8 cellular contexts compared by ENCODE assay signal in the genomic region with DNA sequence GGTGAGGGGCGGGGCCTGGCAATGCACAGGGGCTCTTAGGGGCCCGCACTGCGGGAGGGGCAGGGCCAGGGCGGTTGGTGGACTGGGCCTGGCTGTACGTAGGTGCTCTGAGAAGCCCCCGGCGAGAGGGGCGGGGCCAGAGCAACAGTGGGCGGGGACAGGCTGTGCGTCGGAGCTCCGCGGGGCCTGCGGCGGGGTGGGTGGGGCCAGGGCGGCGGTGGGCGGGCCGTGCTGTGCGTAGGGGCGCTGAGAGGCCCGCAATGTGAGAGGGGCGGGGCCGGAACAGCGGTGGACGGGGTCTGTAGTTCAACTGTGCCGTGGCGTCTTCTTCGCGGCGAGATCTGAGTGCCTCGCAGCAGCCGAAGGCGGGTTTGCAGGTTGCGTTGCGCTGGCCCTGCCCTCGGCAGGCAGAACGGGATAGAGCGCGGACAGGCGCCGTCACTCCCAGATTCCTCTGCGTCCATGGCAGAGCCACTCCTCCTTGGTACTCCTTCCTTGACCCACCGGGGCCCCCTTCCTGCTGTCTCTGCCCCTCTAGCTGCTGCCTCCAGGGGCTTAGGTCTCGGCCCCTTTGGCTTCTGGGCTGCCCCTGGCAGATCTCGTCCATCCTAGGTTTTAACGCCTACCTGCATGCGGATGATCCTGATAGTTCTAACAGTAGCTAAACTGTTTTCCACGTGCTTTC. TPM values are rescaled to one million over a fixed set of nuclear protein-coding genes. Genes with fewer than 3 reads are reported as not detected.
A peak's percentile ranks its signal among the peaks of the same experiment; 100 is the strongest.
DNase-seq lines count a peak whose midpoint lies in the region; ATAC-seq and TF ChIP-seq lines count a peak whose summit lies in the region.

No MANE protein-coding gene starts in this region.

- H3K4me3 ChIP-seq in GM06990 (replicated peaks; ENCODE audit: low read depth, low read length) (peak overlapping the region; percentile 66), thoracic aorta (peak overlapping the region; percentile 88)

- no peak for TF ChIP-seq CTCF in GM06990 (IDR thresholded peaks at IDR 0.05; ENCODE audit: insufficient read depth, low read length, poor library complexity, severe bottlenecking)
- TF ChIP-seq CTCF in HFFc6 (IDR thresholded peaks at IDR 0.05), result no peak; the same call in 1 of the 2 replicates
- TF ChIP-seq CTCF in glutamatergic neuron (IDR thresholded peaks at IDR 0.05; ENCODE audit: partially characterized antibody, unreplicated experiment), result peak; percentile 7
- no peak for TF ChIP-seq CTCF in osteocyte (IDR thresholded peaks at IDR 0.05)
- TF ChIP-seq CTCF in thoracic aorta (IDR thresholded peaks at IDR 0.05), result no peak

- H3K27ac Mint-ChIP-seq in HFFc6 (peak overlapping the region; percentile 78), glutamatergic neuron (ENCODE audit: unreplicated experiment) (peak overlapping the region; percentile 53), osteocyte (ENCODE audit: unreplicated experiment) (peak overlapping the region; percentile 88)

- no peaks in the 10 kb centered on the region for H3K36me3 ChIP-seq in GM06990 (ENCODE audit: control insufficient read depth, insufficient read depth, low read length)
- H3K36me3 ChIP-seq in thoracic aorta, result no peaks in the 10 kb centered on the region

- peak; percentile 87 for ATAC-seq in thoracic aorta (ENCODE audit: insufficient number of reproducible peaks, low FRiP score, low read depth)

- H3K36me3 Mint-ChIP-seq in HFFc6 (ENCODE audit: low read depth) (no peaks in the 10 kb centered on the region), glutamatergic neuron (ENCODE audit: unreplicated experiment) (no peaks in the 10 kb centered on the region), osteocyte (ENCODE audit: unreplicated experiment) (no peaks in the 10 kb centered on the region)

- peak overlapping the region; percentile 90 for H3K4me3 Mint-ChIP-seq in HFFc6
- peak overlapping the region; percentile 97 for H3K4me3 Mint-ChIP-seq in glutamatergic neuron (ENCODE audit: unreplicated experiment)
- H3K4me3 Mint-ChIP-seq in osteocyte (ENCODE audit: unreplicated experiment), result peak overlapping the region; percentile 93

- DNase-seq in GM06990 (ENCODE audit: extremely low read depth, insufficient read length) (peak; percentile 93), HFFc6 (peak; percentile 81), NAMALWA (ENCODE audit: low spot score) (peak; percentile 93), SK-N-DZ (ENCODE audit: low spot score) (peak; percentile 92), glutamatergic neuron (peak; percentile 98), osteocyte (ENCODE audit: extremely low spot score, unreplicated experiment) (peak; percentile 97), thoracic aorta (ENCODE audit: low spot score) (peak; percentile 69)
- peak; percentile 97 for DNase-seq in activated naive CD4-positive, alpha-beta T cell treated with anti-CD3 and anti-CD28 coated beads, Interleukin-2, amount 50 U/mL, for 16 hours

- no peaks in the 10 kb centered on the region for H3K27me3 ChIP-seq in GM06990 (replicated peaks; ENCODE audit: control insufficient read depth, insufficient read depth, low read length)
- no peaks in the 10 kb centered on the region for H3K27me3 ChIP-seq in thoracic aorta (replicated peaks; ENCODE audit: insufficient read depth)

- H3K9me3 Mint-ChIP-seq in HFFc6 (no peaks in the 10 kb centered on the region), glutamatergic neuron (ENCODE audit: unreplicated experiment) (peaks cover 9% of the 10 kb centered on the region), osteocyte (ENCODE audit: unreplicated experiment) (no peaks in the 10 kb centered on the region)

- H3K4me1 Mint-ChIP-seq in HFFc6 (ENCODE audit: low read depth), result peaks cover 28% of the 10 kb centered on the region
- peaks cover 11% of the 10 kb centered on the region for H3K4me1 Mint-ChIP-seq in glutamatergic neuron (ENCODE audit: low read depth, unreplicated experiment)
- peaks cover 11% of the 10 kb centered on the region for H3K4me1 Mint-ChIP-seq in osteocyte (ENCODE audit: unreplicated experiment)

- no peaks in the 10 kb centered on the region for H3K9me3 ChIP-seq in thoracic aorta

- H3K27me3 Mint-ChIP-seq in HFFc6 (ENCODE audit: insufficient read depth) (peaks cover 13% of the 10 kb centered on the region; the same call in 1 of the 2 replicates), glutamatergic neuron (ENCODE audit: unreplicated experiment) (peaks cover 4% of the 10 kb centered on the region), osteocyte (ENCODE audit: unreplicated experiment) (peaks cover 18% of the 10 kb centered on the region)

- peak overlapping the region in 1 of 2 donors; percentile 65 for H3K27ac ChIP-seq in thoracic aorta

- peaks cover 13 to 19% of the 10 kb centered on the region in 2 donors for H3K4me1 ChIP-seq in thoracic aorta (ENCODE audit: control insufficient read depth in 1 of 2, low read depth in 2 of 2)

RNA-seq across cellular contexts. Expression of gene CCNE1, which starts 33.2 kb away (rescaled TPM):
- total RNA-seq in HFFc6 (2021; fragmentation: NEBNext Ultra II Directional; extraction: Animal tissue kit (Norgen Biotek cat#: 25700)), result 1 to 10 TPM; 5.6 to 7.0 (median 6.5) TPM
- polyA plus RNA-seq in SK-N-DZ (2014; cell fraction: cytosol; rRNA removed), result 26.2 and 28.0 TPM in 2 replicates
- 48.9 and 64.6 TPM in 2 replicates for polyA plus RNA-seq in SK-N-DZ (2014; cell fraction: nucleus; rRNA removed)
- total RNA-seq in glutamatergic neuron (ENCODE audit: unreplicated experiment) (6.4 TPM), osteocyte (3.9 and 4.6 TPM in 2 replicates), thoracic aorta (1 to 10 TPM in 1 of 2 donors, not detected in 1; 4.6 TPM)
